Comparison of ENCODE assay signal across 1 cellular context in the genomic region with DNA sequence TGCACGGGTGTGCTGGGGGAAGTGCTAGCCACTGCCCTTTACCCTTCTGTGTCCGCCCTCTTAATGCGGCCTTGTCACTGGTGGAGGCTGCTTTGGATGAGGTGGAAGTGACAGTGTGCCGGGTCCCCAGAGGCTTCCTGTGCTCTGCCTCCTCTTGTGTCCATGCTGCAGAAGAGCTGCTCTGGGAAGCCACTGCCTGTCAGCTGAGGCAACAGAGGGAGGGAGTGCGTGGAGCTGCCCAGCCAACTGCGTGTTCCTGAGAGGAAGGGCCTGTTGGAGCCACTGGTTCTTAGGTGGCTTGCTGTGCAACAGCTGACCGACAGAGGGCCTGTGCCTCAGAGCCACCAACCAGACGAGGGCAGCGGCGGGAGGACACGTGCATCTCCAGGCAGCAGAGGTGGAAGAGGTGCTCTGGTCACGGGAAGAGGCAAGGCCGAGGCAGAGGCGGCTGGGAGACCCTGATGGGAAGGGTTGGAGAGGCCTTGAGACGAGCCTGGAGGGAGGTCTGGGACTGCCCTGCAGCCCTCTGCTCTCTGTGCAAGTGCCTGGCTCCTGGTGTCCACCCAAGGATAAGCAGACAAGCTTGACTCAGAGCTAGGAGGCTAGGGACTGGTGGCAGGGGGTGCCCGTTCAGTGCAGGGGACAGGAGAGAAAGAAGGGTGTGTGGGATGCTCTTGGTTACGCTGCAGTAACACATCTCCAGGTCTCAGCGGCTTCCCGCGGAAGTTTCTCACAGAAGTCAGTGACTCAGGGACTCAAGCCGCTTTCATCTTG.
TF ChIP-seq lines count a peak whose summit lies in the region.

No MANE protein-coding gene starts in this region.

TF ChIP-seq in HepG2, 621 proteins besides CTCF, POLR2A, EP300 and RAD21 (continued from another document):
- TF ChIP-seq, protein P1, sequence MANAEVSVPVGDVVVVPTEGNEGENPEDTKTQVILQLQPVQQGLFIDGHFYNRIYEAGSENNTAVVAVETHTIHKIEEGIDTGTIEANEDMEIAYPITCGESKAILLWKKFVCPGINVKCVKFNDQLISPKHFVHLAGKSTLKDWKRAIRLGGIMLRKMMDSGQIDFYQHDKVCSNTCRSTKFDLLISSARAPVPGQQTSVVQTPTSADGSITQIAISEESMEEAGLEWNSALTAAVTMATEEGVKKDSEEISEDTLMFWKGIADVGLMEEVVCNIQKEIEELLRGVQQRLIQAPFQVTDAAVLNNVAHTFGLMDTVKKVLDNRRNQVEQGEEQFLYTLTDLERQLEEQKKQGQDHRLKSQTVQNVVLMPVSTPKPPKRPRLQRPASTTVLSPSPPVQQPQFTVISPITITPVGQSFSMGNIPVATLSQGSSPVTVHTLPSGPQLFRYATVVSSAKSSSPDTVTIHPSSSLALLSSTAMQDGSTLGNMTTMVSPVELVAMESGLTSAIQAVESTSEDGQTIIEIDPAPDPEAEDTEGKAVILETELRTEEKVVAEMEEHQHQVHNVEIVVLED (CRISPR knock-in tag; IDR thresholded peaks at IDR 0.05; ENCODE audit: borderline replicate concordance), result peak; percentile 59; the same call in 1 of the 2 replicates
- TF ChIP-seq SKI (IDR thresholded peaks at IDR 0.05; ENCODE audit: partially characterized antibody) (peak; percentile 36), ZNF367 (CRISPR knock-in tag; IDR thresholded peaks at IDR 0.05; ENCODE audit: borderline replicate concordance) (no peak), TRIM24 (CRISPR knock-in tag; IDR thresholded peaks at IDR 0.05) (no peak), HNF4A (CRISPR knock-in tag; IDR thresholded peaks at IDR 0.05) (no peak), ZNF3 (CRISPR knock-in tag; IDR thresholded peaks at IDR 0.05) (no peak), FOXK1 (CRISPR knock-in tag; IDR thresholded peaks at IDR 0.05; ENCODE audit: borderline replicate concordance, low read depth) (no peak), NCOR1 (IDR thresholded peaks at IDR 0.05; ENCODE audit: borderline replicate concordance, low read length) (no peak), ZBTB20 (CRISPR knock-in tag; IDR thresholded peaks at IDR 0.05; ENCODE audit: borderline replicate concordance, low read depth) (peak; percentile 76; the same call in 1 of the 2 replicates), KLF16 (CRISPR knock-in tag; IDR thresholded peaks at IDR 0.05) (peak in 1 of 2 experiments; percentile 67; a peak in 1 of 4 replicates), FOSL2 (CRISPR knock-in tag; IDR thresholded peaks at IDR 0.05) (no peak), ATRX (CRISPR knock-in tag; IDR thresholded peaks at IDR 0.05; ENCODE audit: borderline replicate concordance) (peak; percentile 56; the same call in 1 of the 2 replicates), NRL (CRISPR knock-in tag; IDR thresholded peaks at IDR 0.05; ENCODE audit: borderline replicate concordance) (peak; percentile 95), XRCC5 (optimal IDR thresholded peaks at IDR 0.05; ENCODE audit: low read length) (peak; percentile 88), MIER2 (CRISPR knock-in tag; IDR thresholded peaks at IDR 0.05) (peak; percentile 19; the same call in 1 of the 2 replicates), SATB2 (CRISPR knock-in tag; IDR thresholded peaks at IDR 0.05) (no peak), NCOA1 (CRISPR knock-in tag; IDR thresholded peaks at IDR 0.05) (no peak), POGZ (CRISPR knock-in tag; IDR thresholded peaks at IDR 0.05) (0 out of 2 replicates have a peak, but pooled peaks have one; percentile 42), ZNF468 (CRISPR knock-in tag; IDR thresholded peaks at IDR 0.05) (0 out of 2 replicates have a peak, but pooled peaks have one; percentile 85), TBX3 (IDR thresholded peaks at IDR 0.05; ENCODE audit: borderline replicate concordance) (peak; percentile 18; the same call in 1 of the 2 replicates), NKX3-1 (CRISPR knock-in tag; IDR thresholded peaks at IDR 0.05) (no peak), KDM4B (CRISPR knock-in tag; IDR thresholded peaks at IDR 0.05) (no peak), RFXAP (CRISPR knock-in tag; IDR thresholded peaks at IDR 0.05; ENCODE audit: borderline replicate concordance) (peak; percentile 84; the same call in 1 of the 2 replicates), PTBP1 (IDR thresholded peaks at IDR 0.05; ENCODE audit: low read depth, low read length, poor library complexity, severe bottlenecking) (peak; percentile 29), KDM1A (CRISPR knock-in tag; IDR thresholded peaks at IDR 0.05) (no peak), MEIS2 (CRISPR knock-in tag; IDR thresholded peaks at IDR 0.05) (no peak; the same call in 1 of the 2 replicates), ISL2 (CRISPR knock-in tag; IDR thresholded peaks at IDR 0.05) (no peak), ZNF720 (CRISPR knock-in tag; IDR thresholded peaks at IDR 0.05) (peak; percentile 69; the same call in 1 of the 2 replicates), ZIK1 (CRISPR knock-in tag; IDR thresholded peaks at IDR 0.05; ENCODE audit: borderline replicate concordance, low read depth) (peak; percentile 85; the same call in 1 of the 2 replicates), ZMYM3 (CRISPR knock-in tag; IDR thresholded peaks at IDR 0.05) (peak; percentile 64), RFX5 (IDR thresholded peaks at IDR 0.05; ENCODE audit: low read depth, low read length) (peak; percentile 82), ZFP90 (CRISPR knock-in tag; IDR thresholded peaks at IDR 0.05; ENCODE audit: borderline replicate concordance) (peak; percentile 51; the same call in 1 of the 2 replicates), TAF15 (IDR thresholded peaks at IDR 0.05; ENCODE audit: low read depth, low read length, poor library complexity, severe bottlenecking) (no peak), ZSCAN25 (CRISPR knock-in tag; IDR thresholded peaks at IDR 0.05) (peak; percentile 66), KDM5B (CRISPR knock-in tag; IDR thresholded peaks at IDR 0.05; ENCODE audit: borderline replicate concordance) (peak; percentile 88; the same call in 1 of the 2 replicates), CHD4 (IDR thresholded peaks at IDR 0.05; ENCODE audit: borderline replicate concordance, low read length) (no peak), ZSCAN21 (CRISPR knock-in tag; IDR thresholded peaks at IDR 0.05; ENCODE audit: borderline replicate concordance) (peak; percentile 96), MXD4 (CRISPR knock-in tag; IDR thresholded peaks at IDR 0.05) (peak; percentile 74; the same call in 1 of the 2 replicates)
- TF ChIP-seq, protein P2, sequence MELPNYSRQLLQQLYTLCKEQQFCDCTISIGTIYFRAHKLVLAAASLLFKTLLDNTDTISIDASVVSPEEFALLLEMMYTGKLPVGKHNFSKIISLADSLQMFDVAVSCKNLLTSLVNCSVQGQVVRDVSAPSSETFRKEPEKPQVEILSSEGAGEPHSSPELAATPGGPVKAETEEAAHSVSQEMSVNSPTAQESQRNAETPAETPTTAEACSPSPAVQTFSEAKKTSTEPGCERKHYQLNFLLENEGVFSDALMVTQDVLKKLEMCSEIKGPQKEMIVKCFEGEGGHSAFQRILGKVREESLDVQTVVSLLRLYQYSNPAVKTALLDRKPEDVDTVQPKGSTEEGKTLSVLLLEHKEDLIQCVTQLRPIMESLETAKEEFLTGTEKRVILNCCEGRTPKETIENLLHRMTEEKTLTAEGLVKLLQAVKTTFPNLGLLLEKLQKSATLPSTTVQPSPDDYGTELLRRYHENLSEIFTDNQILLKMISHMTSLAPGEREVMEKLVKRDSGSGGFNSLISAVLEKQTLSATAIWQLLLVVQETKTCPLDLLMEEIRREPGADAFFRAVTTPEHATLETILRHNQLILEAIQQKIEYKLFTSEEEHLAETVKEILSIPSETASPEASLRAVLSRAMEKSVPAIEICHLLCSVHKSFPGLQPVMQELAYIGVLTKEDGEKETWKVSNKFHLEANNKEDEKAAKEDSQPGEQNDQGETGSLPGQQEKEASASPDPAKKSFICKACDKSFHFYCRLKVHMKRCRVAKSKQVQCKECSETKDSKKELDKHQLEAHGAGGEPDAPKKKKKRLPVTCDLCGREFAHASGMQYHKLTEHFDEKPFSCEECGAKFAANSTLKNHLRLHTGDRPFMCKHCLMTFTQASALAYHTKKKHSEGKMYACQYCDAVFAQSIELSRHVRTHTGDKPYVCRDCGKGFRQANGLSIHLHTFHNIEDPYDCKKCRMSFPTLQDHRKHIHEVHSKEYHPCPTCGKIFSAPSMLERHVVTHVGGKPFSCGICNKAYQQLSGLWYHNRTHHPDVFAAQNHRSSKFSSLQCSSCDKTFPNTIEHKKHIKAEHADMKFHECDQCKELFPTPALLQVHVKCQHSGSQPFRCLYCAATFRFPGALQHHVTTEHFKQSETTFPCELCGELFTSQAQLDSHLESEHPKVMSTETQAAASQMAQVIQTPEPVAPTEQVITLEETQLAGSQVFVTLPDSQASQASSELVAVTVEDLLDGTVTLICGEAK (IDR thresholded peaks at IDR 0.05), result no peak
- TF ChIP-seq, protein P2 (CRISPR knock-in tag; IDR thresholded peaks at IDR 0.05), result peak; percentile 71; the same call in 1 of the 2 replicates
- TF ChIP-seq, protein P3, sequence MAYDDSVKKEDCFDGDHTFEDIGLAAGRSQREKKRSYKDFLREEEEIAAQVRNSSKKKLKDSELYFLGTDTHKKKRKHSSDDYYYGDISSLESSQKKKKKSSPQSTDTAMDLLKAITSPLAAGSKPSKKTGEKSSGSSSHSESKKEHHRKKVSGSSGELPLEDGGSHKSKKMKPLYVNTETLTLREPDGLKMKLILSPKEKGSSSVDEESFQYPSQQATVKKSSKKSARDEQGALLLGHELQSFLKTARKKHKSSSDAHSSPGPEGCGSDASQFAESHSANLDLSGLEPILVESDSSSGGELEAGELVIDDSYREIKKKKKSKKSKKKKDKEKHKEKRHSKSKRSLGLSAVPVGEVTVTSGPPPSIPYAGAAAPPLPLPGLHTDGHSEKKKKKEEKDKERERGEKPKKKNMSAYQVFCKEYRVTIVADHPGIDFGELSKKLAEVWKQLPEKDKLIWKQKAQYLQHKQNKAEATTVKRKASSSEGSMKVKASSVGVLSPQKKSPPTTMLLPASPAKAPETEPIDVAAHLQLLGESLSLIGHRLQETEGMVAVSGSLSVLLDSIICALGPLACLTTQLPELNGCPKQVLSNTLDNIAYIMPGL (CRISPR knock-in tag; IDR thresholded peaks at IDR 0.05; ENCODE audit: borderline replicate concordance in 1 of 2, low read depth in 1 of 2), result peak; percentile 60 to 82; a peak in 3 of 4 replicates
- TF ChIP-seq, protein P4, sequence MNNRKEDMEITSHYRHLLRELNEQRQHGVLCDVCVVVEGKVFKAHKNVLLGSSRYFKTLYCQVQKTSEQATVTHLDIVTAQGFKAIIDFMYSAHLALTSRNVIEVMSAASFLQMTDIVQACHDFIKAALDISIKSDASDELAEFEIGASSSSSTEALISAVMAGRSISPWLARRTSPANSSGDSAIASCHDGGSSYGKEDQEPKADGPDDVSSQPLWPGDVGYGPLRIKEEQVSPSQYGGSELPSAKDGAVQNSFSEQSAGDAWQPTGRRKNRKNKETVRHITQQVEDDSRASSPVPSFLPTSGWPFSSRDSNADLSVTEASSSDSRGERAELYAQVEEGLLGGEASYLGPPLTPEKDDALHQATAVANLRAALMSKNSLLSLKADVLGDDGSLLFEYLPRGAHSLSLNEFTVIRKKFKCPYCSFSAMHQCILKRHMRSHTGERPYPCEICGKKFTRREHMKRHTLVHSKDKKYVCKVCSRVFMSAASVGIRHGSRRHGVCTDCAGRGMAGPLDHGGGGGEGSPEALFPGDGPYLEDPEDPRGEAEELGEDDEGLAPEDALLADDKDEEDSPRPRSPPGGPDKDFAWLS (CRISPR knock-in tag; IDR thresholded peaks at IDR 0.05; ENCODE audit: borderline replicate concordance), result no peak
- TF ChIP-seq, protein P5, sequence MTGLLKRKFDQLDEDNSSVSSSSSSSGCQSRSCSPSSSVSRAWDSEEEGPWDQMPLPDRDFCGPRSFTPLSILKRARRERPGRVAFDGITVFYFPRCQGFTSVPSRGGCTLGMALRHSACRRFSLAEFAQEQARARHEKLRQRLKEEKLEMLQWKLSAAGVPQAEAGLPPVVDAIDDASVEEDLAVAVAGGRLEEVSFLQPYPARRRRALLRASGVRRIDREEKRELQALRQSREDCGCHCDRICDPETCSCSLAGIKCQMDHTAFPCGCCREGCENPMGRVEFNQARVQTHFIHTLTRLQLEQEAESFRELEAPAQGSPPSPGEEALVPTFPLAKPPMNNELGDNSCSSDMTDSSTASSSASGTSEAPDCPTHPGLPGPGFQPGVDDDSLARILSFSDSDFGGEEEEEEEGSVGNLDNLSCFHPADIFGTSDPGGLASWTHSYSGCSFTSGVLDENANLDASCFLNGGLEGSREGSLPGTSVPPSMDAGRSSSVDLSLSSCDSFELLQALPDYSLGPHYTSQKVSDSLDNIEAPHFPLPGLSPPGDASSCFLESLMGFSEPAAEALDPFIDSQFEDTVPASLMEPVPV (CRISPR knock-in tag; IDR thresholded peaks at IDR 0.05), result peak; percentile 88
- TF ChIP-seq, protein P6, sequence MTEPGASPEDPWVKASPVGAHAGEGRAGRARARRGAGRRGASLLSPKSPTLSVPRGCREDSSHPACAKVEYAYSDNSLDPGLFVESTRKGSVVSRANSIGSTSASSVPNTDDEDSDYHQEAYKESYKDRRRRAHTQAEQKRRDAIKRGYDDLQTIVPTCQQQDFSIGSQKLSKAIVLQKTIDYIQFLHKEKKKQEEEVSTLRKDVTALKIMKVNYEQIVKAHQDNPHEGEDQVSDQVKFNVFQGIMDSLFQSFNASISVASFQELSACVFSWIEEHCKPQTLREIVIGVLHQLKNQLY (CRISPR knock-in tag; IDR thresholded peaks at IDR 0.05), result peak; percentile 62; the same call in 1 of the 2 replicates
